1 cellular context compared by ENCODE assay signal in genomic region chr20:49979030-49979832, GRCh38.
TF ChIP-seq lines count a peak whose summit lies in the region.

No MANE protein-coding gene starts in this region.

TF ChIP-seq in HEK293, 187 proteins besides CTCF, POLR2A, EP300 and RAD21 (continued from another document and continues in another):
- TF ChIP-seq TRIM28 (IDR thresholded peaks at IDR 0.05; ENCODE audit: borderline replicate concordance, low read length) (no peak), ZBTB1 (tag by site-specific recombination; IDR thresholded peaks at IDR 0.05) (no peak), MEIS1 (CRISPR knock-in tag; IDR thresholded peaks at IDR 0.05; ENCODE audit: borderline replicate concordance) (no peak), SCRT2 (tag by site-specific recombination; IDR thresholded peaks at IDR 0.05) (no peak), ZFP69B (tag by site-specific recombination; IDR thresholded peaks at IDR 0.05) (peak; percentile 70), ZBTB17 (tag by site-specific recombination; IDR thresholded peaks at IDR 0.05) (peak; percentile 72), ZNF549 (tag by site-specific recombination; IDR thresholded peaks at IDR 0.05) (no peak), ZIC2 (tag by site-specific recombination; IDR thresholded peaks at IDR 0.05) (peak; percentile 87), KLF7 (tag by site-specific recombination; IDR thresholded peaks at IDR 0.05; ENCODE audit: borderline replicate concordance) (peak; percentile 93), ZNF157 (tag by site-specific recombination; IDR thresholded peaks at IDR 0.05) (no peak), ZNF274 (IDR thresholded peaks at IDR 0.05; ENCODE audit: low read length) (no peak), ZNF274 (tag by site-specific recombination; IDR thresholded peaks at IDR 0.05; ENCODE audit: borderline replicate concordance) (no peak), ZNF76 (tag by site-specific recombination; IDR thresholded peaks at IDR 0.05; ENCODE audit: borderline replicate concordance, low read depth) (0 out of 2 replicates have a peak, but pooled peaks have one; percentile 23), ZNF645 (tag by site-specific recombination; IDR thresholded peaks at IDR 0.05) (no peak), ZNF692 (tag by site-specific recombination; IDR thresholded peaks at IDR 0.05) (peak; percentile 89), ZSCAN30 (tag by site-specific recombination; IDR thresholded peaks at IDR 0.05) (peak; percentile 92), PATZ1 (tag by site-specific recombination; IDR thresholded peaks at IDR 0.05) (peak; percentile 98), ZNF561 (tag by site-specific recombination; IDR thresholded peaks at IDR 0.05; ENCODE audit: borderline replicate concordance) (peak; percentile 95), YY1 (tag by site-specific recombination; IDR thresholded peaks at IDR 0.05) (peak; percentile 19; the same call in 1 of the 2 replicates), ZNF24 (tag by site-specific recombination; IDR thresholded peaks at IDR 0.05) (0 out of 2 replicates have a peak, but pooled peaks have one; percentile 54), ZNF610 (tag by site-specific recombination; IDR thresholded peaks at IDR 0.05; ENCODE audit: borderline replicate concordance) (peak; percentile 83), ZNF138 (tag by site-specific recombination; IDR thresholded peaks at IDR 0.05; ENCODE audit: borderline replicate concordance) (no peak), ZBTB48 (tag by site-specific recombination; IDR thresholded peaks at IDR 0.05) (peak; percentile 50; the same call in 1 of the 2 replicates), ZSCAN18 (tag by site-specific recombination; IDR thresholded peaks at IDR 0.05) (0 out of 2 replicates have a peak, but pooled peaks have one; percentile 26), GLIS2 (tag by site-specific recombination; IDR thresholded peaks at IDR 0.05) (peak; percentile 99), MYNN (tag by site-specific recombination; IDR thresholded peaks at IDR 0.05; ENCODE audit: borderline replicate concordance) (no peak), ZNF114 (tag by site-specific recombination; IDR thresholded peaks at IDR 0.05) (no peak), ZFP37 (tag by site-specific recombination; IDR thresholded peaks at IDR 0.05) (no peak), WT1 (tag by site-specific recombination; IDR thresholded peaks at IDR 0.05) (peak; percentile 71; the same call in 1 of the 2 replicates), BCL11A (tag by site-specific recombination; IDR thresholded peaks at IDR 0.05; ENCODE audit: low read depth) (peak; percentile 50; the same call in 1 of the 2 replicates), ZFHX2 (tag by site-specific recombination; conservative IDR thresholded peaks at IDR 0.05) (peak; percentile 74), ZNF548 (tag by site-specific recombination; IDR thresholded peaks at IDR 0.05) (no peak), GFI1B (tag by site-specific recombination; IDR thresholded peaks at IDR 0.05) (no peak), ZNF707 (tag by site-specific recombination; IDR thresholded peaks at IDR 0.05) (no peak), ZXDB (tag by site-specific recombination; IDR thresholded peaks at IDR 0.05) (peak; percentile 78), ZBTB21 (tag by site-specific recombination; IDR thresholded peaks at IDR 0.05) (no peak; the same call in 1 of the 2 replicates), ZNF121 (tag by site-specific recombination; IDR thresholded peaks at IDR 0.05) (peak; percentile 91), ZNF843 (tag by site-specific recombination; IDR thresholded peaks at IDR 0.05) (no peak), HIC1 (tag by site-specific recombination; IDR thresholded peaks at IDR 0.05) (peak; percentile 72), KLF1 (tag by site-specific recombination; IDR thresholded peaks at IDR 0.05) (peak; percentile 90), ZNF335 (tag by site-specific recombination; conservative IDR thresholded peaks at IDR 0.05) (peak; percentile 97), ZNF341 (tag by site-specific recombination; IDR thresholded peaks at IDR 0.05; ENCODE audit: low read depth) (peak; percentile 62), KLF10 (tag by site-specific recombination; IDR thresholded peaks at IDR 0.05) (0 out of 2 replicates have a peak, but pooled peaks have one; percentile 25), SP2 (tag by site-specific recombination; IDR thresholded peaks at IDR 0.05) (peak; percentile 82), ZNF391 (tag by site-specific recombination; IDR thresholded peaks at IDR 0.05; ENCODE audit: borderline replicate concordance, low read depth) (0 out of 2 replicates have a peak, but pooled peaks have one; percentile 34), ZNF426 (tag by site-specific recombination; IDR thresholded peaks at IDR 0.05) (no peak), SP7 (tag by site-specific recombination; IDR thresholded peaks at IDR 0.05) (peak; percentile 69), ZNF791 (tag by site-specific recombination; IDR thresholded peaks at IDR 0.05) (no peak), ZBTB10 (tag by site-specific recombination; IDR thresholded peaks at IDR 0.05) (peak; percentile 99), PRDM10 (tag by site-specific recombination; IDR thresholded peaks at IDR 0.05) (0 out of 2 replicates have a peak, but pooled peaks have one; percentile 33), ZNF600 (tag by site-specific recombination; IDR thresholded peaks at IDR 0.05) (peak; percentile 58)
